ENCODE assay signal across 1 cellular context in the genomic region with DNA sequence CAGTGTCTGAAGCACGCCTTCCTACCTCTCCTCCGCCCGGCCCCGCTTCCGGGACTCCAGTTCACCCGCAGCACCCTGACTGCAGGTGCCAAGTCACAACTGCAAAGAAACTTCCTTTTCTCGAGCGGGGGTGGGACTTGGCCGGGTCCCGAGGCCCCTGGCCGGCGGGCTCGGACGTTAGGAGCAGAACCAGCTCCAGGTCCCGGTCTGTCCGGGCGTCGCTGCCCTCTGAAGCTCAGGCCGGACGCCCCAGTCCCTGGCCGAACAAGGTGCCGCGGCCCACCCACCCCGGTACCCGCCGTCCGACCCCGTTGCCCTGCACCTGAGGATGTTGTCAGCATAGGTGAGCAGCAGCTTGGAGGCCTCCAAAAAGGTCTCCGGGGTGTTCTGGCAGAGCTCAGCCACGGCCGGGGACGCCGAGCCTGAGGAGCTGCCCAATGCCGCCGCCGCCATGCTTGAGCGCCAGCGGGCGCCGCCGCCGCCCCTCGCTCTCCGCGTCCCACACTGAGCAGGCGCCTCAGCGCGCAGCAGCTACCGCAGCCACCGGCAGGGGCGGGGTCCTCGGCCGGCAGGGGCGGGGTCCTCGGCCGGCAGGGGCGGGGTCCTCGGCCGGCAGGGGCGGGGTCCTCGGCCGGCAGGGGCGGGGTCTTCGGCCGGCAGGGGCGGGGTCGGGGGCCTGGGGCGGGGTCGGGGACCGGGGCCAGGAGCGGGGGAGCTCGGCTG.
TF ChIP-seq lines count a peak whose summit lies in the region.

A gene with protein sequence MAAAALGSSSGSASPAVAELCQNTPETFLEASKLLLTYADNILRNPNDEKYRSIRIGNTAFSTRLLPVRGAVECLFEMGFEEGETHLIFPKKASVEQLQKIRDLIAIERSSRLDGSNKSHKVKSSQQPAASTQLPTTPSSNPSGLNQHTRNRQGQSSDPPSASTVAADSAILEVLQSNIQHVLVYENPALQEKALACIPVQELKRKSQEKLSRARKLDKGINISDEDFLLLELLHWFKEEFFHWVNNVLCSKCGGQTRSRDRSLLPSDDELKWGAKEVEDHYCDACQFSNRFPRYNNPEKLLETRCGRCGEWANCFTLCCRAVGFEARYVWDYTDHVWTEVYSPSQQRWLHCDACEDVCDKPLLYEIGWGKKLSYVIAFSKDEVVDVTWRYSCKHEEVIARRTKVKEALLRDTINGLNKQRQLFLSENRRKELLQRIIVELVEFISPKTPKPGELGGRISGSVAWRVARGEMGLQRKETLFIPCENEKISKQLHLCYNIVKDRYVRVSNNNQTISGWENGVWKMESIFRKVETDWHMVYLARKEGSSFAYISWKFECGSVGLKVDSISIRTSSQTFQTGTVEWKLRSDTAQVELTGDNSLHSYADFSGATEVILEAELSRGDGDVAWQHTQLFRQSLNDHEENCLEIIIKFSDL (minus strand): TSS at position 506 of the 723 bp plus-strand sequence. CDS start 53 bp downstream, at position 453.

TF ChIP-seq in WTC11, 78 proteins besides CTCF, POLR2A, EP300 and RAD21 (continued from another document):
- TF ChIP-seq, protein P1, sequence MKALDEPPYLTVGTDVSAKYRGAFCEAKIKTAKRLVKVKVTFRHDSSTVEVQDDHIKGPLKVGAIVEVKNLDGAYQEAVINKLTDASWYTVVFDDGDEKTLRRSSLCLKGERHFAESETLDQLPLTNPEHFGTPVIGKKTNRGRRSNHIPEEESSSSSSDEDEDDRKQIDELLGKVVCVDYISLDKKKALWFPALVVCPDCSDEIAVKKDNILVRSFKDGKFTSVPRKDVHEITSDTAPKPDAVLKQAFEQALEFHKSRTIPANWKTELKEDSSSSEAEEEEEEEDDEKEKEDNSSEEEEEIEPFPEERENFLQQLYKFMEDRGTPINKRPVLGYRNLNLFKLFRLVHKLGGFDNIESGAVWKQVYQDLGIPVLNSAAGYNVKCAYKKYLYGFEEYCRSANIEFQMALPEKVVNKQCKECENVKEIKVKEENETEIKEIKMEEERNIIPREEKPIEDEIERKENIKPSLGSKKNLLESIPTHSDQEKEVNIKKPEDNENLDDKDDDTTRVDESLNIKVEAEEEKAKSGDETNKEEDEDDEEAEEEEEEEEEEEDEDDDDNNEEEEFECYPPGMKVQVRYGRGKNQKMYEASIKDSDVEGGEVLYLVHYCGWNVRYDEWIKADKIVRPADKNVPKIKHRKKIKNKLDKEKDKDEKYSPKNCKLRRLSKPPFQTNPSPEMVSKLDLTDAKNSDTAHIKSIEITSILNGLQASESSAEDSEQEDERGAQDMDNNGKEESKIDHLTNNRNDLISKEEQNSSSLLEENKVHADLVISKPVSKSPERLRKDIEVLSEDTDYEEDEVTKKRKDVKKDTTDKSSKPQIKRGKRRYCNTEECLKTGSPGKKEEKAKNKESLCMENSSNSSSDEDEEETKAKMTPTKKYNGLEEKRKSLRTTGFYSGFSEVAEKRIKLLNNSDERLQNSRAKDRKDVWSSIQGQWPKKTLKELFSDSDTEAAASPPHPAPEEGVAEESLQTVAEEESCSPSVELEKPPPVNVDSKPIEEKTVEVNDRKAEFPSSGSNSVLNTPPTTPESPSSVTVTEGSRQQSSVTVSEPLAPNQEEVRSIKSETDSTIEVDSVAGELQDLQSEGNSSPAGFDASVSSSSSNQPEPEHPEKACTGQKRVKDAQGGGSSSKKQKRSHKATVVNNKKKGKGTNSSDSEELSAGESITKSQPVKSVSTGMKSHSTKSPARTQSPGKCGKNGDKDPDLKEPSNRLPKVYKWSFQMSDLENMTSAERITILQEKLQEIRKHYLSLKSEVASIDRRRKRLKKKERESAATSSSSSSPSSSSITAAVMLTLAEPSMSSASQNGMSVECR (CRISPR knock-in tag; IDR thresholded peaks at IDR 0.05; ENCODE audit: borderline replicate concordance), result 0 out of 2 replicates have a peak, but pooled peaks have one; percentile 30
- TF ChIP-seq FOXK1 (CRISPR knock-in tag; IDR thresholded peaks at IDR 0.05), result 0 out of 2 replicates have a peak, but pooled peaks have one; percentile 17
TF ChIP-seq in WTC11: peak in this region for 8.
